Comparison of ENCODE assay signal across 1 cellular context in the genomic region with DNA sequence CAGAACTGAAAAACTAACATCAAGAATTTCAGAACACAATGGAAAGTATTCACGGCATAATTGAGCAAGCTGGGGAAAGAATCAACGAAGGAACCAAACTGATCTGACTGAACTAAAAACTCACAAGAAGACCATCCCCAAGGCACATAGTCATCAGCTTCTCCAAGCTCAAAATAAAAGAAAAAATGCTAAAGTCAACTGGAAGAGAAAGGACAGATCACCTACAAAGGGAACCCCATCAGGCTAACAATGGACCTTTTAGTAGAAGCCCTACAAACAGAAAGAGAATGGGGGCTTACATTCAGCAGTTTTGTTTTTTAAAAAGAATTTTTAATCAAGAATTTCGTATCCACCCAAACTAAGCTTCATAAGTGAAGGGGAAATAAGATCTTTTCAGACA.
TF ChIP-seq lines count a peak whose summit lies in the region.

No MANE protein-coding gene starts in this region.

TF ChIP-seq in WTC11, 78 proteins besides CTCF, POLR2A, EP300 and RAD21 (continued from another document):
- TF ChIP-seq, protein P1, sequence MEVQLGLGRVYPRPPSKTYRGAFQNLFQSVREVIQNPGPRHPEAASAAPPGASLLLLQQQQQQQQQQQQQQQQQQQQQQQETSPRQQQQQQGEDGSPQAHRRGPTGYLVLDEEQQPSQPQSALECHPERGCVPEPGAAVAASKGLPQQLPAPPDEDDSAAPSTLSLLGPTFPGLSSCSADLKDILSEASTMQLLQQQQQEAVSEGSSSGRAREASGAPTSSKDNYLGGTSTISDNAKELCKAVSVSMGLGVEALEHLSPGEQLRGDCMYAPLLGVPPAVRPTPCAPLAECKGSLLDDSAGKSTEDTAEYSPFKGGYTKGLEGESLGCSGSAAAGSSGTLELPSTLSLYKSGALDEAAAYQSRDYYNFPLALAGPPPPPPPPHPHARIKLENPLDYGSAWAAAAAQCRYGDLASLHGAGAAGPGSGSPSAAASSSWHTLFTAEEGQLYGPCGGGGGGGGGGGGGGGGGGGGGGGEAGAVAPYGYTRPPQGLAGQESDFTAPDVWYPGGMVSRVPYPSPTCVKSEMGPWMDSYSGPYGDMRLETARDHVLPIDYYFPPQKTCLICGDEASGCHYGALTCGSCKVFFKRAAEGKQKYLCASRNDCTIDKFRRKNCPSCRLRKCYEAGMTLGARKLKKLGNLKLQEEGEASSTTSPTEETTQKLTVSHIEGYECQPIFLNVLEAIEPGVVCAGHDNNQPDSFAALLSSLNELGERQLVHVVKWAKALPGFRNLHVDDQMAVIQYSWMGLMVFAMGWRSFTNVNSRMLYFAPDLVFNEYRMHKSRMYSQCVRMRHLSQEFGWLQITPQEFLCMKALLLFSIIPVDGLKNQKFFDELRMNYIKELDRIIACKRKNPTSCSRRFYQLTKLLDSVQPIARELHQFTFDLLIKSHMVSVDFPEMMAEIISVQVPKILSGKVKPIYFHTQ (CRISPR knock-in tag; IDR thresholded peaks at IDR 0.05): no peak
- TF ChIP-seq PREB (CRISPR knock-in tag; IDR thresholded peaks at IDR 0.05; ENCODE audit: borderline replicate concordance): no peak
- TF ChIP-seq GABPB1 (CRISPR knock-in tag; IDR thresholded peaks at IDR 0.05): no peak
- TF ChIP-seq NFYB (CRISPR knock-in tag; conservative IDR thresholded peaks at IDR 0.05; ENCODE audit: low read depth): no peak
- TF ChIP-seq, protein P2, sequence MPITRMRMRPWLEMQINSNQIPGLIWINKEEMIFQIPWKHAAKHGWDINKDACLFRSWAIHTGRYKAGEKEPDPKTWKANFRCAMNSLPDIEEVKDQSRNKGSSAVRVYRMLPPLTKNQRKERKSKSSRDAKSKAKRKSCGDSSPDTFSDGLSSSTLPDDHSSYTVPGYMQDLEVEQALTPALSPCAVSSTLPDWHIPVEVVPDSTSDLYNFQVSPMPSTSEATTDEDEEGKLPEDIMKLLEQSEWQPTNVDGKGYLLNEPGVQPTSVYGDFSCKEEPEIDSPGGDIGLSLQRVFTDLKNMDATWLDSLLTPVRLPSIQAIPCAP (CRISPR knock-in tag; IDR thresholded peaks at IDR 0.05): no peak
- TF ChIP-seq, protein P3, sequence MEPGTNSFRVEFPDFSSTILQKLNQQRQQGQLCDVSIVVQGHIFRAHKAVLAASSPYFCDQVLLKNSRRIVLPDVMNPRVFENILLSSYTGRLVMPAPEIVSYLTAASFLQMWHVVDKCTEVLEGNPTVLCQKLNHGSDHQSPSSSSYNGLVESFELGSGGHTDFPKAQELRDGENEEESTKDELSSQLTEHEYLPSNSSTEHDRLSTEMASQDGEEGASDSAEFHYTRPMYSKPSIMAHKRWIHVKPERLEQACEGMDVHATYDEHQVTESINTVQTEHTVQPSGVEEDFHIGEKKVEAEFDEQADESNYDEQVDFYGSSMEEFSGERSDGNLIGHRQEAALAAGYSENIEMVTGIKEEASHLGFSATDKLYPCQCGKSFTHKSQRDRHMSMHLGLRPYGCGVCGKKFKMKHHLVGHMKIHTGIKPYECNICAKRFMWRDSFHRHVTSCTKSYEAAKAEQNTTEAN (CRISPR knock-in tag; IDR thresholded peaks at IDR 0.05): no peak
- TF ChIP-seq ARID4B (CRISPR knock-in tag; IDR thresholded peaks at IDR 0.05; ENCODE audit: borderline replicate concordance): no peak
- TF ChIP-seq NR1H2 (CRISPR knock-in tag; IDR thresholded peaks at IDR 0.05): no peak
- TF ChIP-seq ZNF263 (CRISPR knock-in tag; IDR thresholded peaks at IDR 0.05; ENCODE audit: low read depth): no peak
- TF ChIP-seq ZNF416 (CRISPR knock-in tag; IDR thresholded peaks at IDR 0.05): no peak
- TF ChIP-seq, protein P4, sequence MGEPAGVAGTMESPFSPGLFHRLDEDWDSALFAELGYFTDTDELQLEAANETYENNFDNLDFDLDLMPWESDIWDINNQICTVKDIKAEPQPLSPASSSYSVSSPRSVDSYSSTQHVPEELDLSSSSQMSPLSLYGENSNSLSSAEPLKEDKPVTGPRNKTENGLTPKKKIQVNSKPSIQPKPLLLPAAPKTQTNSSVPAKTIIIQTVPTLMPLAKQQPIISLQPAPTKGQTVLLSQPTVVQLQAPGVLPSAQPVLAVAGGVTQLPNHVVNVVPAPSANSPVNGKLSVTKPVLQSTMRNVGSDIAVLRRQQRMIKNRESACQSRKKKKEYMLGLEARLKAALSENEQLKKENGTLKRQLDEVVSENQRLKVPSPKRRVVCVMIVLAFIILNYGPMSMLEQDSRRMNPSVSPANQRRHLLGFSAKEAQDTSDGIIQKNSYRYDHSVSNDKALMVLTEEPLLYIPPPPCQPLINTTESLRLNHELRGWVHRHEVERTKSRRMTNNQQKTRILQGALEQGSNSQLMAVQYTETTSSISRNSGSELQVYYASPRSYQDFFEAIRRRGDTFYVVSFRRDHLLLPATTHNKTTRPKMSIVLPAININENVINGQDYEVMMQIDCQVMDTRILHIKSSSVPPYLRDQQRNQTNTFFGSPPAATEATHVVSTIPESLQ (CRISPR knock-in tag; IDR thresholded peaks at IDR 0.05): no peak
